In genomic region chr16:67750466-67750865, GRCh38 we compare ENCODE assay signal across 17 cellular contexts. TPM values are rescaled to one million over a fixed set of nuclear protein-coding genes. Genes with fewer than 3 reads are reported as not detected.
DNase-seq lines count a peak whose midpoint lies in the region; ATAC-seq, FAIRE-seq and TF ChIP-seq lines count a peak whose summit lies in the region.
"Had no signal": no experiment of that assay in that cellular context is flagged by ENCODE, and none has a peak within 500 bp of the region (broad histone marks: within the 10 kb centered on the region; RNA-seq: fewer than 3 reads in every experiment).

No MANE protein-coding gene starts in this region.

- no peaks in the 10 kb centered on the region for H3K4me1 Mint-ChIP-seq in nephron progenitor cell

- no peak overlapping the region for H3K4me3 Mint-ChIP-seq in nephron progenitor cell
- H3K4me3 Mint-ChIP-seq: CD8-positive, alpha-beta T cell; T-helper 2 cell treated with Interferon-gamma antibody and Interleukin-4, amounts not matched to agents 5 μg/mL and 100 μg/mL, for 36 hours had no signal

- TF ChIP-seq CTCF in nephron progenitor cell (IDR thresholded peaks at IDR 0.05): no peak

- H3K36me3 Mint-ChIP-seq in nephron progenitor cell (ENCODE audit: low read depth): peaks cover 28% of the 10 kb centered on the region

- H3K27me3 Mint-ChIP-seq in nephron progenitor cell (ENCODE audit: low read depth, poor library complexity): no peaks in the 10 kb centered on the region

- no peaks in the 10 kb centered on the region for H3K9me3 Mint-ChIP-seq in nephron progenitor cell
- H3K9me3 Mint-ChIP-seq: CD8-positive, alpha-beta T cell; T-helper 2 cell treated with Interferon-gamma antibody and Interleukin-4, amounts not matched to agents 5 μg/mL and 100 μg/mL, for 36 hours had no signal

- FAIRE-seq in GM12892 (lab: Jason Lieb, UNC): no peak
- FAIRE-seq: astrocyte had no signal

- peak overlapping the region; percentile 49 for H3K27ac Mint-ChIP-seq in nephron progenitor cell
- H3K27ac Mint-ChIP-seq: CD8-positive, alpha-beta T cell; T-helper 2 cell treated with Interferon-gamma antibody and Interleukin-4, amounts not matched to agents 5 μg/mL and 100 μg/mL, for 36 hours had no signal

- no peak for TF ChIP-seq POLR2A in GM12892 (IDR thresholded peaks at IDR 0.05; ENCODE audit: low read depth, low read length)

- ATAC-seq in GM18873 (IDR thresholded peaks at IDR 0.05; ENCODE audit: low FRiP score, unreplicated experiment) (peak; percentile 58), GM21515 (IDR thresholded peaks at IDR 0.05; ENCODE audit: unreplicated experiment) (peak; percentile 57), HG03354 (IDR thresholded peaks at IDR 0.05; ENCODE audit: poor library complexity, severe bottlenecking, unreplicated experiment) (peak; percentile 74), HG03159 (IDR thresholded peaks at IDR 0.05; ENCODE audit: unreplicated experiment) (no peak), GM19397 (IDR thresholded peaks at IDR 0.05; ENCODE audit: unreplicated experiment) (no peak)
- ATAC-seq: CD8-positive, alpha-beta T cell had no signal

- no peak for DNase-seq in nephron progenitor cell
- DNase-seq in GM12892 (ENCODE audit: insufficient read length): no peak
- DNase-seq in NCI-H1694 (lab: John Stamatoyannopoulos, UW): no peak
- DNase-seq: activated CD4-positive, alpha-beta T cell treated with anti-CD3 and anti-CD28 coated beads, Interleukin-2, amount 50 U/mL, for 1 hour; CD8-positive, alpha-beta T cell; dorsolateral prefrontal cortex; GDM1; mesenchymal stem cell; NCI-H1092 treated with DMSO at 0.1 percent for 48 hours; NCI-H510A had no signal

RNA-seq across cellular contexts. Expression of gene GFOD2, which starts 31.4 kb away (rescaled TPM):
- 7.1 TPM for polyA plus RNA-seq in GM12892 (2012; ENCODE audit: missing spikeins)

RNA-seq across cellular contexts. Expression of gene RANBP10, which starts 55.9 kb away (rescaled TPM):
- 6.2 TPM for polyA plus RNA-seq in GM12892 (2012; ENCODE audit: missing spikeins)

RNA-seq across cellular contexts. Expression of gene TSNAXIP1, which starts 56.2 kb away (rescaled TPM):
- polyA plus RNA-seq in GM12892 (2012; ENCODE audit: missing spikeins): 0.38 TPM

Comparison
In these comparisons a context has a peak if more than half of its experiments do, and no peak if none do; other contexts are left out.
1. ATAC-seq: peak in GM18873 (single experiment), GM21515 (single experiment) and HG03354 (single experiment); none in HG03159 (single experiment) and GM19397 (single experiment).